ENCODE assay signal across 34 cellular contexts in genomic region chr1:57696904-57697303, GRCh38.
"Had no signal": no experiment of that assay in that cellular context is flagged by ENCODE, and none has a peak within 500 bp of the region (broad histone marks: within the 10 kb centered on the region; RNA-seq: fewer than 3 reads in every experiment).

No MANE protein-coding gene starts in this region.

- H3K27ac ChIP-seq: KMS-11 had no signal

- H3K4me2 ChIP-seq: KMS-11 had no signal

- H3K9me3 ChIP-seq: MG63 had no signal

- H3K4me3 ChIP-seq: MG63 had no signal

- DNase-seq: Karpas-422, Kasumi-1, MG63, MM.1S, MV-4-11, NCI-H1048, NCI-H1092, NCI-H1092 treated with DMSO at 0.1 percent for 48 hours, NCI-H1105, NCI-H1105 treated with DMSO at 0.1 percent for 48 hours, NCI-H1417, NCI-H1417 treated with DMSO at 0.1 percent for 48 hours, NCI-H1436, NCI-H1436 treated with DMSO at 0.1 percent for 48 hours, NCI-H146, NCI-H1694, NCI-H1694 treated with DMSO at 0.1 percent for 48 hours, NCI-H187, NCI-H187 treated with DMSO at 0.1 percent for 48 hours, NCI-H1930, NCI-H2029, NCI-H2029 treated with DMSO at 0.1 percent for 48 hours, NCI-H2081, NCI-H2081 treated with DMSO at 0.1 percent for 48 hours, NCI-H2107, NCI-H2171, NCI-H2171 treated with DMSO at 0.1 percent for 48 hours, NCI-H2227 treated with DMSO at 0.1 percent for 48 hours, NCI-H226, NCI-H345, NCI-H446, NCI-H446 treated with DMSO at 0.1 percent for 48 hours, NCI-H510A had no signal

- H3K9ac ChIP-seq: KMS-11 had no signal

- H3K36me3 ChIP-seq: MG63 had no signal

- H3K27me3 ChIP-seq: MG63 had no signal
